24 cellular contexts compared by ENCODE assay signal in the genomic region with DNA sequence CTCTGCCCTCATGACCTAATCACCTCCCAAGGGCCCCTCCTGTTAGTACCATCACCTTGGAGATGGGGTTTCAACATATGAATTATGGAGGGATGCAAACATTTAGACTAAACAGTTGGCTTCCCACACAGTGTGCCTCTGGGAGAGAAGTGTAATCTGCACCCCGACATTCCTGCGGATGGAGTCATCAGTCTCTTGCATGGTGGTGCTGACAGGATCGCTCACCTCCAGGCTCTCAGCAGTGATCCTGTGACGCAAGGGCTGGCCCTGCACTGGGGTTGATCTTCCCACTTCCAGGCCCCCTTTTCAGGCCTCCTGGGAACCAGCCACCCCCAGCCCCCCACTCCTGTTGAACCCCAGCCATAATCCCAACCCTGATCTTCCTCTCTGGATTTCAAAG. TPM values are rescaled to one million over a fixed set of nuclear protein-coding genes. Genes with fewer than 3 reads are reported as not detected.
DNase-seq lines count a peak whose midpoint lies in the region; ATAC-seq and TF ChIP-seq lines count a peak whose summit lies in the region.
"Had no signal": no experiment of that assay in that cellular context is flagged by ENCODE, and none has a peak within 500 bp of the region (broad histone marks: within the 10 kb centered on the region; RNA-seq: fewer than 3 reads in every experiment).

No MANE protein-coding gene starts in this region.

- TF ChIP-seq CTCF in chondrocyte (IDR thresholded peaks at IDR 0.05), result no peak

- H3K36me3 Mint-ChIP-seq in chondrocyte (ENCODE audit: low read depth), result no peaks in the 10 kb centered on the region
- H3K36me3 Mint-ChIP-seq: activated naive CD4-positive, alpha-beta T cell treated with anti-CD3 and anti-CD28 coated beads, Interleukin-2, amount 10 ng/mL, durations not matched to agents 7 days and 5 days had no signal

- H3K36me3 ChIP-seq in mesenchymal stem cell (ENCODE audit: control insufficient read depth in 1 of 2, insufficient read depth in 2 of 2, low read depth in 1 of 2, low read length in 2 of 2), result no peaks in the 10 kb centered on the region
- H3K36me3 ChIP-seq: cardiac muscle cell, neutrophil, SJCRH30, thoracic aorta had no signal

- WGBS in mesenchymal stem cell, result 76% methylated on average over 4 of the region's 4 CpGs

- no peak overlapping the region for H2BK5ac ChIP-seq in mesenchymal stem cell (ENCODE audit: low read depth, low read length, poor library complexity, severe bottlenecking)

- H3K4me3 ChIP-seq in mesenchymal stem cell (ENCODE audit: insufficient read depth in 1 of 2, low read depth in 1 of 2, low read length in 2 of 2), result no peak overlapping the region
- H3K4me3 ChIP-seq: cardiac muscle cell, SJCRH30, thoracic aorta had no signal

- no peak overlapping the region for H2AFZ ChIP-seq in mesenchymal stem cell (ENCODE audit: low read depth, low read length)

- no peak overlapping the region for H2BK15ac ChIP-seq in mesenchymal stem cell (ENCODE audit: low read depth, poor library complexity, severe bottlenecking)

- H3K79me1 ChIP-seq in mesenchymal stem cell (replicated peaks; ENCODE audit: low read length, poor library complexity, severe bottlenecking), result no peaks in the 10 kb centered on the region

- no peak overlapping the region for H2BK120ac ChIP-seq in mesenchymal stem cell (ENCODE audit: low read depth, low read length)

- H2AK5ac ChIP-seq in mesenchymal stem cell (ENCODE audit: low read length, severe bottlenecking), result no peak overlapping the region

- H3K18ac ChIP-seq in mesenchymal stem cell (ENCODE audit: low read depth in 1 of 2, low read length in 2 of 2), result no peak overlapping the region

- no peak overlapping the region for H3K9ac ChIP-seq in mesenchymal stem cell (ENCODE audit: low read length)

- DNase-seq in ELR (ENCODE audit: low read depth), result peak; percentile 90
- peak; percentile 95 for DNase-seq in M059J (ENCODE audit: low read depth)
- no peak for DNase-seq in chondrocyte (ENCODE audit: low spot score)
- DNase-seq in mesenchymal stem cell, result peak; percentile 67
- no peak for DNase-seq in activated T-cell treated with anti-CD3 and anti-CD28 coated beads, Interleukin-2, amount 50 U/mL, for 1 hour
- DNase-seq: activated CD4-positive, alpha-beta T cell treated with anti-CD3 and anti-CD28 coated beads for 4 hours; activated naive CD4-positive, alpha-beta T cell treated with anti-CD3 and anti-CD28 coated beads, Interleukin-2, amount 10 ng/mL, durations not matched to agents 7 days and 5 days; GOT3; islet precursor cell; midbrain; NCI-H1092; NCI-H2171; NK-92 treated with Interleukin-12 subunit alpha and Interleukin-12 subunit beta, amount 100 ng/mL, for 24 hours; SJCRH30; stimulated activated CD4-positive, alpha-beta T cell treated with anti-CD3 and anti-CD28 coated beads, Interleukin-4, amount 100 ng/mL, for 24 hours; T-helper 9 cell had no signal

- no peak overlapping the region for H4K8ac ChIP-seq in mesenchymal stem cell (ENCODE audit: low read length)

- peaks cover 48% of the 10 kb centered on the region for H3K4me1 Mint-ChIP-seq in chondrocyte (ENCODE audit: low read depth)

- H3K4me1 ChIP-seq in mesenchymal stem cell (ENCODE audit: control insufficient read depth, insufficient read depth, low read depth, low read length), result peaks cover 13% of the 10 kb centered on the region

- H3K4me3 Mint-ChIP-seq in chondrocyte (ENCODE audit: unreplicated experiment), result no peak overlapping the region
- H3K4me3 Mint-ChIP-seq: activated naive CD4-positive, alpha-beta T cell treated with anti-CD3 and anti-CD28 coated beads, Interleukin-2, amount 10 ng/mL, durations not matched to agents 7 days and 5 days had no signal

- no peaks in the 10 kb centered on the region for H3K9me3 ChIP-seq in mesenchymal stem cell (ENCODE audit: control insufficient read depth, low read length)
- H3K9me3 ChIP-seq: neutrophil, SJCRH30, thoracic aorta had no signal

- H3K27ac Mint-ChIP-seq in chondrocyte (ENCODE audit: unreplicated experiment), result peak overlapping the region; percentile 49
- H3K27ac Mint-ChIP-seq: activated naive CD4-positive, alpha-beta T cell treated with anti-CD3 and anti-CD28 coated beads, Interleukin-2, amount 10 ng/mL, durations not matched to agents 7 days and 5 days had no signal

- no peak overlapping the region for H2BK12ac ChIP-seq in mesenchymal stem cell (ENCODE audit: low read length in 2 of 2)

- peaks cover 1% of the 10 kb centered on the region for H3K27me3 Mint-ChIP-seq in chondrocyte (ENCODE audit: low read depth)

- no peaks in the 10 kb centered on the region for H3K9me3 Mint-ChIP-seq in chondrocyte (ENCODE audit: low read depth)
- H3K9me3 Mint-ChIP-seq: activated naive CD4-positive, alpha-beta T cell treated with anti-CD3 and anti-CD28 coated beads, Interleukin-2, amount 10 ng/mL, durations not matched to agents 7 days and 5 days had no signal

- no peak for ATAC-seq in HG02763 (IDR thresholded peaks at IDR 0.05; ENCODE audit: unreplicated experiment)
- ATAC-seq in HG03108 (IDR thresholded peaks at IDR 0.05; ENCODE audit: unreplicated experiment), result no peak
- ATAC-seq in GM21528 (IDR thresholded peaks at IDR 0.05; ENCODE audit: low FRiP score, unreplicated experiment), result no peak
- ATAC-seq: sciatic nerve had no signal

- H3K4me2 ChIP-seq in mesenchymal stem cell (ENCODE audit: low read length, poor library complexity, severe bottlenecking), result no peak overlapping the region

- H3K27ac ChIP-seq in mesenchymal stem cell (ENCODE audit: low read length, poor library complexity, severe bottlenecking), result no peak overlapping the region
- H3K27ac ChIP-seq: C4-2B, cardiac muscle cell, neutrophil, SJCRH30, thoracic aorta had no signal

- no peak overlapping the region for H3K4ac ChIP-seq in mesenchymal stem cell (ENCODE audit: low read depth in 1 of 2, low read length in 2 of 2)

- H3K23ac ChIP-seq in mesenchymal stem cell (ENCODE audit: low read length in 2 of 2), result no peak overlapping the region

- H3K27me3 ChIP-seq in mesenchymal stem cell (ENCODE audit: control insufficient read depth in 1 of 2, insufficient read depth in 1 of 2, low read length in 2 of 2), result peaks cover 0 to 2% of the 10 kb centered on the region in 2 experiments
- H3K27me3 ChIP-seq: cardiac muscle cell, SJCRH30 had no signal

- H3K14ac ChIP-seq in mesenchymal stem cell (ENCODE audit: low read length in 2 of 2), result no peak overlapping the region

- H4K91ac ChIP-seq in mesenchymal stem cell (ENCODE audit: low read length), result no peak overlapping the region

RNA-seq across cellular contexts. Expression of gene PI16, which starts 16.0 kb away (rescaled TPM):
- total RNA-seq in M059J (2014; rRNA removed; shearing (Covaris generic)), result not detected in 2 replicates
- 0.15 TPM in 1 of 3 replicates, not detected in the others for total RNA-seq in chondrocyte
- not detected for polyA plus RNA-seq in mesenchymal stem cell (2013, experiment 1 of 2)
- not detected for polyA plus RNA-seq in mesenchymal stem cell (2013, experiment 2 of 2)
- total RNA-seq: cardiac muscle cell, SJCRH30 had no signal

RNA-seq across cellular contexts. Expression of gene MTCH1, which starts 47.5 kb away (rescaled TPM):
- 385 and 490 TPM in 2 replicates for total RNA-seq in M059J (2014; rRNA removed; shearing (Covaris generic))
- 188 to 208 TPM (median 190 TPM) in 3 replicates for total RNA-seq in chondrocyte
- 154 TPM for polyA plus RNA-seq in mesenchymal stem cell (2013, experiment 1 of 2)
- polyA plus RNA-seq in mesenchymal stem cell (2013, experiment 2 of 2), result 157 TPM

RNA-seq across cellular contexts. Expression of gene C6orf89, which starts 52.8 kb away (rescaled TPM):
- 84.5 and 91.1 TPM in 2 replicates for total RNA-seq in M059J (2014; rRNA removed; shearing (Covaris generic))
- 56.1 to 76.9 TPM (median 57.4 TPM) in 3 replicates for total RNA-seq in chondrocyte
- 42.2 TPM for polyA plus RNA-seq in mesenchymal stem cell (2013, experiment 1 of 2)
- polyA plus RNA-seq in mesenchymal stem cell (2013, experiment 2 of 2), result 44.0 TPM

Comparison
In these comparisons a context has a peak if more than half of its experiments do, and no peak if none do; other contexts are left out.
1. DNase-seq: peak in ELR (single experiment), M059J (single experiment) and mesenchymal stem cell (single experiment); none in chondrocyte (single experiment) and activated T-cell treated with anti-CD3 and anti-CD28 coated beads, Interleukin-2, amount 50 U/mL, for 1 hour (single experiment).